In genomic region chr3:116929534-116930222, GRCh38 we compare ENCODE assay signal across 31 cellular contexts.
DNase-seq lines count a peak whose midpoint lies in the region; ATAC-seq and TF ChIP-seq lines count a peak whose summit lies in the region.
"Had no signal": no experiment of that assay in that cellular context is flagged by ENCODE, and none has a peak within 500 bp of the region (broad histone marks: within the 10 kb centered on the region; RNA-seq: fewer than 3 reads in every experiment).

No MANE protein-coding gene starts in this region.

- CTCF ChIA-PET in MCF 10A (lab: Yijun Ruan, JAX): interaction anchor here (1.4 kb wide), 1 partner anchor 11 kb away, joined by 5 read pairs; no protein-coding TSS in a partner anchor

- H3K27me3 Mint-ChIP-seq in glutamatergic neuron (ENCODE audit: unreplicated experiment): peaks cover 6% of the 10 kb centered on the region
- H3K27me3 Mint-ChIP-seq in MCF 10A (ENCODE audit: insufficient read depth, unreplicated experiment): no peaks in the 10 kb centered on the region
- H3K27me3 Mint-ChIP-seq: activated CD4-positive, alpha-beta T cell treated with anti-CD3 and anti-CD28 coated beads, Interleukin-2, amount 10 ng/mL, durations not matched to agents 24 days and 14 days; activated naive CD4-positive, alpha-beta T cell treated with anti-CD3 and anti-CD28 coated beads, Interleukin-2, amount 10 ng/mL, durations not matched to agents 7 days and 5 days; naive thymus-derived CD4-positive, alpha-beta T cell had no signal

- H3K27ac Mint-ChIP-seq in glutamatergic neuron (ENCODE audit: unreplicated experiment) (peak overlapping the region; percentile 65), MCF 10A (ENCODE audit: low read depth, unreplicated experiment) (no peak overlapping the region)
- H3K27ac Mint-ChIP-seq: activated CD4-positive, alpha-beta T cell treated with anti-CD3 and anti-CD28 coated beads, Interleukin-2, amount 10 ng/mL, durations not matched to agents 24 days and 14 days; activated naive CD4-positive, alpha-beta T cell treated with anti-CD3 and anti-CD28 coated beads, Interleukin-2, amount 10 ng/mL, durations not matched to agents 7 days and 5 days; activated T-cell treated with anti-CD3 and anti-CD28 coated beads, Interleukin-2, amount 50 U/mL, for 72 hours; mesothelial cell of epicardium; naive thymus-derived CD4-positive, alpha-beta T cell; stimulated activated effector memory CD8-positive, alpha-beta T cell treated with anti-CD3 and anti-CD28 coated beads, Interleukin-12 subunit alpha, Interleukin-12 subunit beta, amount 100 ng/mL, for 72 hours had no signal

- no TSS peak for BruUV-seq in MCF 10A (replicated peaks; lab: Mats Ljungman, UMichigan)

- H3K9me3 Mint-ChIP-seq in glutamatergic neuron (ENCODE audit: unreplicated experiment) (peaks cover 5% of the 10 kb centered on the region), MCF 10A (ENCODE audit: unreplicated experiment) (peaks cover 6% of the 10 kb centered on the region)

- peak overlapping the region; percentile 28 for H3K4me3 Mint-ChIP-seq in glutamatergic neuron (ENCODE audit: unreplicated experiment)
- H3K4me3 Mint-ChIP-seq in MCF 10A (ENCODE audit: unreplicated experiment): no peak overlapping the region
- H3K4me3 Mint-ChIP-seq: activated CD4-positive, alpha-beta T cell treated with anti-CD3 and anti-CD28 coated beads, Interleukin-2, amount 10 ng/mL, durations not matched to agents 24 days and 14 days; activated naive CD4-positive, alpha-beta T cell treated with anti-CD3 and anti-CD28 coated beads, Interleukin-2, amount 10 ng/mL, durations not matched to agents 7 days and 5 days; activated T-cell treated with anti-CD3 and anti-CD28 coated beads, Interleukin-2, amount 50 U/mL, for 72 hours; mesothelial cell of epicardium; naive thymus-derived CD4-positive, alpha-beta T cell; stimulated activated effector memory CD8-positive, alpha-beta T cell treated with anti-CD3 and anti-CD28 coated beads, Interleukin-12 subunit alpha, Interleukin-12 subunit beta, amount 100 ng/mL, for 72 hours had no signal

- no peak for TF ChIP-seq POLR2A in GM18505 (IDR thresholded peaks at IDR 0.05; ENCODE audit: borderline replicate concordance, extremely low read depth, insufficient read depth, insufficient read length)

- POLR2A ChIA-PET in MCF 10A (lab: Yijun Ruan, JAX): no interaction called here

- no peak for TF ChIP-seq CTCF in astrocyte of the spinal cord (IDR thresholded peaks at IDR 0.05; ENCODE audit: low read depth, low read length)
- no peak for TF ChIP-seq CTCF in glutamatergic neuron (IDR thresholded peaks at IDR 0.05; ENCODE audit: partially characterized antibody, unreplicated experiment)
- no peak for TF ChIP-seq CTCF in MCF 10A (IDR thresholded peaks at IDR 0.05; ENCODE audit: unreplicated experiment)

- in situ Hi-C loops in astrocyte of the spinal cord (cut with HindIII; ENCODE audit: low sequenced_read_pairs): no loop called here

- H3K4me3 ChIP-seq in astrocyte of the spinal cord (ENCODE audit: low read depth, low read length): no peak overlapping the region
- H3K4me3 ChIP-seq: A549, BLaER1, hepatocyte, left lung, spleen, uterus had no signal

- H3K36me3 Mint-ChIP-seq in glutamatergic neuron (ENCODE audit: unreplicated experiment) (peaks cover 6% of the 10 kb centered on the region), MCF 10A (ENCODE audit: insufficient read depth, unreplicated experiment) (no peaks in the 10 kb centered on the region)
- H3K36me3 Mint-ChIP-seq: activated naive CD4-positive, alpha-beta T cell treated with anti-CD3 and anti-CD28 coated beads, Interleukin-2, amount 10 ng/mL, durations not matched to agents 7 days and 5 days; mesothelial cell of epicardium; naive thymus-derived CD4-positive, alpha-beta T cell; stimulated activated effector memory CD8-positive, alpha-beta T cell treated with anti-CD3 and anti-CD28 coated beads, Interleukin-12 subunit alpha, Interleukin-12 subunit beta, amount 100 ng/mL, for 72 hours had no signal

- peak; percentile 41 for DNase-seq in A172 (ENCODE audit: low spot score)
- DNase-seq in HT1080 (ENCODE audit: low read depth): peak; percentile 8
- DNase-seq in astrocyte of the spinal cord (ENCODE audit: low read depth, low spot score): peak; percentile 8
- no peak for DNase-seq in glutamatergic neuron
- no peak for DNase-seq in MCF 10A (ENCODE audit: unreplicated experiment)
- DNase-seq in activated naive CD4-positive, alpha-beta T cell treated with Interleukin-2 at 50 U/mL for 16 hours: no peak
- DNase-seq: activated CD4-positive, alpha-beta T cell treated with anti-CD3 and anti-CD28 coated beads, Interleukin-2, amount 10 ng/mL, durations not matched to agents 24 days and 14 days; activated naive CD4-positive, alpha-beta T cell treated with anti-CD3 and anti-CD28 coated beads, Interleukin-2, amount 10 ng/mL, durations not matched to agents 7 days and 5 days; activated T-cell treated with anti-CD3 and anti-CD28 coated beads, Interleukin-2, amount 50 U/mL, for 72 hours; aorta; GOT3; left lung; naive thymus-derived CD4-positive, alpha-beta T cell; NCI-H1048; NCI-H1694 treated with DMSO at 0.1 percent for 48 hours; NCI-H774; OCI-M1; retina; spleen; stimulated activated CD4-positive, alpha-beta T cell treated with anti-CD3 and anti-CD28 coated beads, Interleukin-2, amount 100 ng/mL, for 48 hours; T-helper 9 cell; uterus; WERI-Rb-1 had no signal

- no peak for ATAC-seq in GM18505 (IDR thresholded peaks at IDR 0.05; ENCODE audit: unreplicated experiment)
- no peak for ATAC-seq in HG03469 (IDR thresholded peaks at IDR 0.05; ENCODE audit: unreplicated experiment)
- ATAC-seq: A549; activated T-cell treated with anti-CD3 and anti-CD28 coated beads, Interleukin-2, amount 50 U/mL, for 72 hours; left lung; naive thymus-derived CD4-positive, alpha-beta T cell; Right ventricle myocardium inferior; stimulated activated effector memory CD8-positive, alpha-beta T cell treated with anti-CD3 and anti-CD28 coated beads, Interleukin-12 subunit alpha, Interleukin-12 subunit beta, amount 100 ng/mL, for 72 hours had no signal

- intact Hi-C loops in MCF 10A (cut with micrococcal nuclease): no loop called here

- peaks cover 14% of the 10 kb centered on the region for H3K4me1 Mint-ChIP-seq in glutamatergic neuron (ENCODE audit: low read depth, unreplicated experiment)
- H3K4me1 Mint-ChIP-seq in MCF 10A (ENCODE audit: insufficient read depth, unreplicated experiment): peaks cover 7% of the 10 kb centered on the region
- H3K4me1 Mint-ChIP-seq: activated CD4-positive, alpha-beta T cell treated with anti-CD3 and anti-CD28 coated beads, Interleukin-2, amount 10 ng/mL, durations not matched to agents 24 days and 14 days; activated naive CD4-positive, alpha-beta T cell treated with anti-CD3 and anti-CD28 coated beads, Interleukin-2, amount 10 ng/mL, durations not matched to agents 7 days and 5 days; naive thymus-derived CD4-positive, alpha-beta T cell; stimulated activated effector memory CD8-positive, alpha-beta T cell treated with anti-CD3 and anti-CD28 coated beads, Interleukin-12 subunit alpha, Interleukin-12 subunit beta, amount 100 ng/mL, for 72 hours had no signal

Comparison
In these comparisons a context has a peak if more than half of its experiments do, and no peak if none do; other contexts are left out.
1. DNase-seq: peak in A172 (single experiment), HT1080 (single experiment) and astrocyte of the spinal cord (single experiment); none in glutamatergic neuron (single experiment), MCF 10A (single experiment) and activated naive CD4-positive, alpha-beta T cell treated with Interleukin-2 at 50 U/mL for 16 hours (single experiment).